Comparison of ENCODE assay signal across 8 cellular contexts in the genomic region with DNA sequence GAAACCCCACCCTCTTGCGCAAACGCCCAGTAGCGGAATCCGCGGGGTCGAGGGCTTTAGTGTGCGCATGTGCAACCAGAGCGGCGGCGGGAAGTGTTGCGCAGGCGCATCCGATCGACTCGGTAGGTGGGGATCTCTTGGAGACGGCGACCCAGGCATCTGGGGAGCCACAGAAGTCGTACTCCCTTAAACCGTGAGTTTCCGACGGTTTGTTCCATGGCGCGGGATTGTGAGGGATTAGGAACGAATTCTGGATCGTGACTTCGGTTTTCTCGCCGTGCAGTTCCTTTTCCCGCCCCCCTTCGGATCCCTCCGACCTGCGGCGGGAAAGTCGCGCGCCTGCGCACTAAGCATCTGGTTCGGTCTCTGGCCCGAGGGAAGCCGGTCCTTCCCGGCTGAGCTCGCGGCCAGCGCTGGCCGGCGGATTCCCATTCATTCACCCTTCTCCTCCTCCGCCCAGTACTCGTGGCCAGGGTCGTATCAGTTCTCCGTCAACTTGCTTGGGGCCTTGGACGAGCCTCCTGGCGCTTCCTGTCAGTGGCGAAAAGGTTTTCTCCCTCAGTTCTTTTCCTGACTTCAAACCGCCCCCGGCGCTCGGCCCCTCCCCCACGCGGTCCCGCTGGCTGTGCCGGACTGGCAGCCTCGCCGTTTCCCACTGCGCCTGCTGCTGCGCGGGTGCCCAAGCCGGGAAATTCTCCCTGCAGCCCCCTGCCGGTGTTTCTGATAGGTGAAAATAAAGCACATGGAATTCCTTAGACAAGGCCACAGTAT. TPM values are rescaled to one million over a fixed set of nuclear protein-coding genes. Genes with fewer than 3 reads are reported as not detected.
A peak's percentile ranks its signal among the peaks of the same experiment; 100 is the strongest.
DNase-seq lines count a peak whose midpoint lies in the region; ATAC-seq and TF ChIP-seq lines count a peak whose summit lies in the region.

TSS of gene CDC7 (plus strand) at position 96 of the 771 bp plus-strand sequence. CDS start 866 bp downstream, outside the sequence.

- no peak for TF ChIP-seq POLR2A in spleen (IDR thresholded peaks at IDR 0.05)

- H3K9me3 Mint-ChIP-seq in WTC11: no peaks in the 10 kb centered on the region

- H3K4me3 Mint-ChIP-seq in WTC11: no peak within 1 kb of the TSS

- H3K36me3 Mint-ChIP-seq in WTC11: peaks cover 6% of the 10 kb centered on the region; the same call in 1 of the 2 replicates

- no peaks in the 10 kb centered on the region for H3K27me3 Mint-ChIP-seq in WTC11 (ENCODE audit: low read depth)

- peak within 1 kb of the TSS; percentile 68 to 97 (median 84) for H3K4me3 ChIP-seq in spleen

- H3K9me3 ChIP-seq in spleen: no peaks in the 10 kb centered on the region

- no peaks in the 10 kb centered on the region for H3K36me3 ChIP-seq in spleen

- peaks cover 30% of the 10 kb centered on the region for H3K4me1 Mint-ChIP-seq in WTC11

- peak within 1 kb of the TSS; percentile 94 for H3K27ac ChIP-seq in caudate nucleus (ENCODE audit: low read depth, low read length)
- H3K27ac ChIP-seq in spleen: peak within 1 kb of the TSS; percentile 48 to 91 (median 88)

- TF ChIP-seq CTCF in WTC11 (IDR thresholded peaks at IDR 0.05) (no peak), spleen (IDR thresholded peaks at IDR 0.05 in 8 of 11, conservative IDR thresholded peaks at IDR 0.05 in 3 of 11) (peak in 8 of 11 experiments; percentile 5 to 43 (median 26))

- 0 to 1% (median 0%) methylated on average over 51 to 68 of the region's 68 CpGs for WGBS in spleen, 5 donors

- no peaks in the 10 kb centered on the region for H3K27me3 ChIP-seq in spleen (replicated peaks in 1 of 7)

- no peak within 1 kb of the TSS; the same call in 1 of the 2 replicates for H3K27ac Mint-ChIP-seq in WTC11

- intact Hi-C loops in spleen (cut with DNase I; ENCODE audit: low total_unique reads): loop anchor here (10.0 kb wide), 1 partner anchor 216 kb away; no protein-coding TSS in a partner anchor

- CTCF ChIA-PET in WTC11 (lab: Charles Lee): interaction anchor here (1.2 to 2.0 kb wide), 8 partner anchors 9 to 385 kb away, joined by 3 to 10 read pairs (median 4); partner anchors contain the start of genes HFM1 and TGFBR3

- ATAC-seq in GM18870 (IDR thresholded peaks at IDR 0.05; ENCODE audit: unreplicated experiment): peak; percentile 67
- ATAC-seq in HG03108 (IDR thresholded peaks at IDR 0.05; ENCODE audit: unreplicated experiment): peak; percentile 81
- ATAC-seq in WTC11: peak; percentile 77

- H3K4me1 ChIP-seq in spleen: peaks cover 0 to 55% (median 34%) of the 10 kb centered on the region in 6 donors

- DNase-seq in AG08396 (ENCODE audit: low spot score): peak; percentile 97
- peak; percentile 92 for DNase-seq in NCI-H2171 treated with DMSO at 0.1 percent for 48 hours (lab: John Stamatoyannopoulos, UW)
- peak; percentile 92 for DNase-seq in WTC11 (ENCODE audit: low spot score)
- peak in 60 of 61 donors; percentile 49 to 96 (median 87) for DNase-seq in caudate nucleus (lab: John Stamatoyannopoulos, UW)
- DNase-seq in inferior parietal cortex (ENCODE audit: extremely low spot score): peak; percentile 91
- DNase-seq in spleen: peak; percentile 94

- POLR2A ChIA-PET in WTC11 (lab: Charles Lee): interaction anchor here (0.6 to 3.3 kb wide), 2 partner anchors 96 to 690 kb away, joined by 3 to 18 read pairs; partner anchors contain the start of gene HFM1

TF ChIP-seq in WTC11, 78 proteins besides CTCF, POLR2A, EP300 and RAD21 (continues in another document):
- no peak for TF ChIP-seq ZNF671 (CRISPR knock-in tag; IDR thresholded peaks at IDR 0.05)
- TF ChIP-seq, protein P1, sequence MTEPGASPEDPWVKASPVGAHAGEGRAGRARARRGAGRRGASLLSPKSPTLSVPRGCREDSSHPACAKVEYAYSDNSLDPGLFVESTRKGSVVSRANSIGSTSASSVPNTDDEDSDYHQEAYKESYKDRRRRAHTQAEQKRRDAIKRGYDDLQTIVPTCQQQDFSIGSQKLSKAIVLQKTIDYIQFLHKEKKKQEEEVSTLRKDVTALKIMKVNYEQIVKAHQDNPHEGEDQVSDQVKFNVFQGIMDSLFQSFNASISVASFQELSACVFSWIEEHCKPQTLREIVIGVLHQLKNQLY (CRISPR knock-in tag; IDR thresholded peaks at IDR 0.05): no peak
- no peak for TF ChIP-seq RELA (CRISPR knock-in tag; IDR thresholded peaks at IDR 0.05; ENCODE audit: borderline replicate concordance)
- peak; percentile 12; the same call in 1 of the 2 replicates for TF ChIP-seq ETV6 (CRISPR knock-in tag; IDR thresholded peaks at IDR 0.05)
- TF ChIP-seq ZSCAN18 (CRISPR knock-in tag; IDR thresholded peaks at IDR 0.05): no peak
- peak; percentile 16; the same call in 1 of the 2 replicates for TF ChIP-seq PREB (CRISPR knock-in tag; IDR thresholded peaks at IDR 0.05; ENCODE audit: borderline replicate concordance)
- no peak for TF ChIP-seq NFYB (CRISPR knock-in tag; conservative IDR thresholded peaks at IDR 0.05; ENCODE audit: low read depth)
- no peak for TF ChIP-seq NR1H2 (CRISPR knock-in tag; IDR thresholded peaks at IDR 0.05)
- no peak for TF ChIP-seq ZNF532 (CRISPR knock-in tag; IDR thresholded peaks at IDR 0.05; ENCODE audit: borderline replicate concordance)
- peak; percentile 85; the same call in 1 of the 2 replicates for TF ChIP-seq TCF7 (CRISPR knock-in tag; IDR thresholded peaks at IDR 0.05; ENCODE audit: low read depth)
- no peak for TF ChIP-seq GRHL2 (CRISPR knock-in tag; IDR thresholded peaks at IDR 0.05; ENCODE audit: insufficient replicate concordance, severe bottlenecking)
- no peak for TF ChIP-seq ATF3 (CRISPR knock-in tag; conservative IDR thresholded peaks at IDR 0.05)
- TF ChIP-seq ZNF317 (CRISPR knock-in tag; IDR thresholded peaks at IDR 0.05; ENCODE audit: borderline replicate concordance, low read depth): no peak
- TF ChIP-seq PRRX2 (CRISPR knock-in tag; IDR thresholded peaks at IDR 0.05): no peak
- no peak for TF ChIP-seq ELF4 (CRISPR knock-in tag; IDR thresholded peaks at IDR 0.05; ENCODE audit: low read depth)

RNA-seq across cellular contexts. Expression of gene CDC7, which starts in this region (rescaled TPM):
- total RNA-seq in WTC11 (2021): 41.3 to 49.9 TPM (median 46.9 TPM) in 3 replicates
- total RNA-seq in spleen: 10 to 100 TPM in 6 of 7 donors, 1 to 10 TPM in 1; 8.0 to 25.3 (median 12.5) TPM
- 1 to 10 TPM; 3.8 to 6.4 (median 3.8) TPM for polyA plus RNA-seq in spleen

Comparison
In these comparisons a context has a peak if more than half of its experiments do, and no peak if none do; other contexts are left out.
1. Peak in every context shown above with its lines: DNase-seq, ATAC-seq, H3K4me3 ChIP-seq and H3K27ac ChIP-seq.